8 cellular contexts compared by ENCODE assay signal in genomic region chr10:119209050-119209735, GRCh38. TPM values are rescaled to one million over a fixed set of nuclear protein-coding genes. Genes with fewer than 3 reads are reported as not detected.
DNase-seq lines count a peak whose midpoint lies in the region; ATAC-seq and TF ChIP-seq lines count a peak whose summit lies in the region.

No MANE protein-coding gene starts in this region.

- H3K4me2 ChIP-seq in IMR-90 (ENCODE audit: low read depth, low read length) (peak overlapping the region; percentile 96), mammary epithelial cell (ENCODE audit: insufficient read depth, low read depth, low read length) (peak overlapping the region; percentile 96), smooth muscle cell (peak overlapping the region; percentile 83)

- CTCF ChIA-PET in Caco-2 (lab: Charles Lee) (interaction anchor here (0.6 to 1.8 kb wide), 15 partner anchors 9 to 517 kb away, joined by 3 to 14 read pairs (median 4); no protein-coding TSS in a partner anchor), IMR-90 (lab: Yijun Ruan, JAX) (interaction anchor here (0.5 to 2.2 kb wide), 14 partner anchors 9 to 239 kb away, joined by 3 to 8 read pairs (median 4); no protein-coding TSS in a partner anchor), mammary epithelial cell (lab: Charles Lee; ENCODE audit: low non-redundant PET) (interaction anchor here (0.6 to 0.8 kb wide), 5 partner anchors 81 to 393 kb away, joined by 5 to 13 read pairs (median 5); no protein-coding TSS in a partner anchor)

- H4K20me1 ChIP-seq in IMR-90 (ENCODE audit: insufficient read depth, low read length) (peaks cover 17% of the 10 kb centered on the region), mammary epithelial cell (ENCODE audit: insufficient read depth, low read length) (no peaks in the 10 kb centered on the region), smooth muscle cell (ENCODE audit: low read depth) (no peaks in the 10 kb centered on the region)

- H2BK5ac ChIP-seq in IMR-90 (ENCODE audit: low read depth, low read length, poor library complexity, severe bottlenecking) = peak overlapping the region; percentile 90

- H3K27ac Mint-ChIP-seq in Caco-2 (ENCODE audit: unreplicated experiment) (no peak overlapping the region), immature natural killer cell (peak overlapping the region; percentile 79 to 97 (median 87))

- no peaks in the 10 kb centered on the region for H3K27me3 ChIP-seq in Caco-2 (replicated peaks; ENCODE audit: control insufficient read depth, insufficient read depth, low read length)
- no peaks in the 10 kb centered on the region for H3K27me3 ChIP-seq in IMR-90 (ENCODE audit: control insufficient read depth, insufficient read depth, low read length)
- H3K27me3 ChIP-seq in mammary epithelial cell (ENCODE audit: insufficient read depth, low read length) = no peaks in the 10 kb centered on the region
- no peaks in the 10 kb centered on the region for H3K27me3 ChIP-seq in smooth muscle cell (ENCODE audit: low read depth)

- H3K56ac ChIP-seq in IMR-90 (ENCODE audit: extremely low read depth, insufficient read depth, low read length) = peak overlapping the region; percentile 91

- peak overlapping the region; percentile 91 for H4K91ac ChIP-seq in IMR-90 (ENCODE audit: insufficient read depth, low read depth, low read length)

- H3K4me1 Mint-ChIP-seq in Caco-2 (ENCODE audit: low read depth, unreplicated experiment) = peaks cover 17% of the 10 kb centered on the region
- H3K4me1 Mint-ChIP-seq in immature natural killer cell = peaks cover 65 to 66% of the 10 kb centered on the region in 2 donors

- TF ChIP-seq CTCF in Caco-2 (IDR thresholded peaks at IDR 0.05; ENCODE audit: insufficient read depth in 1 of 2, low read depth in 1 of 2, low read length in 1 of 2, severe bottlenecking in 1 of 2, unreplicated experiment in 1 of 2) = peak; percentile 92 to 94
- TF ChIP-seq CTCF in IMR-90 (conservative IDR thresholded peaks at IDR 0.05; ENCODE audit: low read depth, low read length) = peak; percentile 78
- TF ChIP-seq CTCF in mammary epithelial cell (conservative IDR thresholded peaks at IDR 0.05 in 1 of 2, IDR thresholded peaks at IDR 0.05 in 1 of 2; ENCODE audit: extremely low read depth in 1 of 2, insufficient read depth in 1 of 2, low read depth in 1 of 2, low read length in 2 of 2) = peak; percentile 82 to 88
- peak; percentile 78 for TF ChIP-seq CTCF in smooth muscle cell (IDR thresholded peaks at IDR 0.05; ENCODE audit: borderline replicate concordance, insufficient read depth, poor library complexity, severe bottlenecking)

- H3K79me2 ChIP-seq in mammary epithelial cell (ENCODE audit: insufficient read depth, low read length) = peaks cover 14% of the 10 kb centered on the region
- peaks cover 37% of the 10 kb centered on the region for H3K79me2 ChIP-seq in smooth muscle cell (ENCODE audit: low read depth)

- peak overlapping the region; percentile 85 for H2AK9ac ChIP-seq in IMR-90 (replicated peaks; ENCODE audit: low read depth, low read length, poor library complexity)

- H3K4me3 Mint-ChIP-seq in Caco-2 (ENCODE audit: unreplicated experiment) (peak overlapping the region; percentile 81), immature natural killer cell (peak overlapping the region; percentile 89 to 99 (median 96))

- peaks cover 5% of the 10 kb centered on the region for H3K36me3 Mint-ChIP-seq in Caco-2 (ENCODE audit: insufficient read depth, unreplicated experiment)
- no peaks in the 10 kb centered on the region for H3K36me3 Mint-ChIP-seq in immature natural killer cell

- H4K8ac ChIP-seq in IMR-90 (ENCODE audit: low read depth in 2 of 2, low read length in 2 of 2) = peak overlapping the region; percentile 60 to 88

- peak overlapping the region; percentile 71 for H4K5ac ChIP-seq in IMR-90 (ENCODE audit: low read depth, low read length)

- dilution Hi-C loops in IMR-90 (cut with HindIII; ENCODE audit: low sequenced_read_pairs, unreplicated experiment) (no loop called here), mammary epithelial cell (cut with HindIII; ENCODE audit: low sequenced_read_pairs) (no loop called here)

- H3F3A ChIP-seq in smooth muscle cell (ENCODE audit: low read depth) = peaks cover 10% of the 10 kb centered on the region

- peaks cover 8 to 51% of the 10 kb centered on the region in 2 experiments for H3K79me1 ChIP-seq in IMR-90 (ENCODE audit: low read depth in 1 of 2, low read length in 2 of 2)

- H3K9ac ChIP-seq in IMR-90 (ENCODE audit: low read depth, low read length) (peak overlapping the region; percentile 96), mammary epithelial cell (ENCODE audit: insufficient read depth, low read length) (no peak overlapping the region), smooth muscle cell (ENCODE audit: low read depth) (peak overlapping the region; percentile 9)

- POLR2A ChIA-PET in Caco-2 (lab: Charles Lee) (no interaction called here), IMR-90 (lab: Charles Lee; ENCODE audit: unreplicated experiment) (interaction anchor here (0.5 to 1.1 kb wide), 3 partner anchors 9 to 193 kb away, joined by 3 to 33 read pairs (median 4); no protein-coding TSS in a partner anchor)

- no CpG with 5 or more reads among the region's 15 CpGs for WGBS in IMR-90 (ENCODE audit: extremely low coverage in 2 of 2, insufficient read length in 1 of 2), 2 experiments
- WGBS in mammary epithelial cell (ENCODE audit: low coverage, missing lambda C conversion rate) = 70% methylated on average over 11 of the region's 15 CpGs
- WGBS in smooth muscle cell (ENCODE audit: low lambda C conversion rate) = 18% methylated on average over 15 of the region's 15 CpGs

- H3K36me3 ChIP-seq in Caco-2 (ENCODE audit: control insufficient read depth, insufficient read depth, low read length) (no peaks in the 10 kb centered on the region), IMR-90 (ENCODE audit: control insufficient read depth, insufficient read depth, low read length) (peaks cover 14% of the 10 kb centered on the region), mammary epithelial cell (ENCODE audit: insufficient read depth, low read length) (no peaks in the 10 kb centered on the region), smooth muscle cell (ENCODE audit: low read depth) (no peaks in the 10 kb centered on the region)

- TF ChIP-seq RAD21 in IMR-90 (IDR thresholded peaks at IDR 0.05; ENCODE audit: low read length) = peak; percentile 56

- peak overlapping the region; percentile 92 for H2BK15ac ChIP-seq in IMR-90 (ENCODE audit: low read depth, low read length)

- peak overlapping the region; percentile 88 for H3K18ac ChIP-seq in IMR-90 (ENCODE audit: low read depth, low read length)

- TF ChIP-seq POLR2A in IMR-90 (IDR thresholded peaks at IDR 0.05; ENCODE audit: low read depth, low read length) = no peak

- H2BK120ac ChIP-seq in IMR-90 (ENCODE audit: low read depth, low read length) = peak overlapping the region; percentile 90

- peak overlapping the region; percentile 99 for H3K27ac ChIP-seq in IMR-90 (ENCODE audit: insufficient read depth, low read length)
- no peak overlapping the region for H3K27ac ChIP-seq in mammary epithelial cell (ENCODE audit: insufficient read depth, low read depth, low read length)
- peak overlapping the region; percentile 57 for H3K27ac ChIP-seq in smooth muscle cell (ENCODE audit: low read depth)

- peak overlapping the region; percentile 97 for H3K14ac ChIP-seq in IMR-90 (replicated peaks; ENCODE audit: low read depth, low read length)

- H2AK5ac ChIP-seq in IMR-90 (ENCODE audit: low read depth, low read length) = peak overlapping the region; percentile 88

- H3K27me3 Mint-ChIP-seq in Caco-2 (ENCODE audit: insufficient read depth, unreplicated experiment) (no peaks in the 10 kb centered on the region), immature natural killer cell (ENCODE audit: low read depth in 3 of 3) (peaks cover 4 to 15% (median 6%) of the 10 kb centered on the region in 3 donors)

- H3K9me3 Mint-ChIP-seq in Caco-2 (ENCODE audit: unreplicated experiment) = no peaks in the 10 kb centered on the region
- H3K9me3 Mint-ChIP-seq in immature natural killer cell = no peaks in the 10 kb centered on the region

- in situ Hi-C loops in IMR-90 (cut with MboI; ENCODE audit: low sequenced_read_pairs) = loop anchor here (5.0 kb wide), 1 partner anchor 208 kb away; no protein-coding TSS in a partner anchor
- in situ Hi-C loops in mammary epithelial cell (cut with MboI; ENCODE audit: low sequenced_read_pairs in 2 of 2) = no loop called here

- peaks cover 6% of the 10 kb centered on the region for H3K9me1 ChIP-seq in IMR-90 (ENCODE audit: insufficient read depth, low read length)

- H3K4me3 ChIP-seq in Caco-2 (ENCODE audit: low read depth, low read length) (peak overlapping the region; percentile 13; the same call in 1 of the 2 replicates), IMR-90 (ENCODE audit: insufficient read depth, low read depth, low read length) (peak overlapping the region; percentile 61), mammary epithelial cell (replicated peaks in 1 of 3; ENCODE audit: insufficient read depth in 1 of 3, low read depth in 2 of 3, low read length in 3 of 3) (peak overlapping the region in 1 of 3 experiments; percentile 79), smooth muscle cell (peak overlapping the region; percentile 86)

- peak overlapping the region; percentile 76 for H2AFZ ChIP-seq in IMR-90 (replicated peaks; ENCODE audit: low read length, poor library complexity)
- H2AFZ ChIP-seq in mammary epithelial cell (ENCODE audit: low read depth, low read length) = peak overlapping the region; percentile 40
- peak overlapping the region; percentile 58 for H2AFZ ChIP-seq in smooth muscle cell (ENCODE audit: low read depth)

- peak overlapping the region; percentile 96 for H3K4ac ChIP-seq in IMR-90 (ENCODE audit: low read depth, low read length)

- ATAC-seq in IMR-90 (ENCODE audit: low read depth) = peak; percentile 9

- intact Hi-C loops in Caco-2 (cut with micrococcal nuclease; ENCODE audit: unreplicated experiment) (loop anchor here (1.0 to 5.0 kb wide), 2 partner anchors 30 to 108 kb away; no protein-coding TSS in a partner anchor), IMR-90 (cut with micrococcal nuclease) (loop anchor here (1.0 to 5.0 kb wide), 3 partner anchors 38 to 278 kb away; no protein-coding TSS in a partner anchor), mammary epithelial cell (cut with micrococcal nuclease) (loop anchor here (5.0 kb wide), 2 partner anchors 42 to 388 kb away; partner anchors contain the start of genes SFXN4 and TIAL1)

- no TSS peak for BruUV-seq in Caco-2 (replicated peaks; lab: Mats Ljungman, UMichigan)
- BruUV-seq in IMR-90 (replicated peaks; lab: Mats Ljungman, UMichigan) = TSS peak; percentile 20
- no TSS peak for BruUV-seq in mammary epithelial cell (replicated peaks; lab: Mats Ljungman, UMichigan)

- H3K23ac ChIP-seq in IMR-90 (ENCODE audit: low read depth, low read length) = peak overlapping the region; percentile 99

- peak overlapping the region; percentile 93 for H2BK20ac ChIP-seq in IMR-90 (ENCODE audit: low read depth, low read length)

- H3K4me1 ChIP-seq in Caco-2 (peaks cover 16% of the 10 kb centered on the region), IMR-90 (ENCODE audit: control insufficient read depth, insufficient read depth, low read length) (peaks cover 13% of the 10 kb centered on the region), mammary epithelial cell (ENCODE audit: insufficient read depth, low read length) (peaks cover 26% of the 10 kb centered on the region), smooth muscle cell (ENCODE audit: low read depth) (peaks cover 46% of the 10 kb centered on the region)

- DNase-seq in Caco-2 = peak; percentile 68 to 75
- DNase-seq in IMR-90 = peak; percentile 80
- peak; percentile 50 for DNase-seq in UCSD-AML1 (lab: John Stamatoyannopoulos, UW; ENCODE audit: unreplicated experiment)
- no peak for DNase-seq in mammary epithelial cell
- DNase-seq in immature natural killer cell = peak; percentile 33 to 49 (median 39)
- peak; percentile 7 for DNase-seq in smooth muscle cell (lab: John Stamatoyannopoulos, UW; ENCODE audit: unreplicated experiment)
- no peak for DNase-seq in mesenteric fat pad (ENCODE audit: low spot score)
- DNase-seq in H4 (ENCODE audit: low spot score) = no peak

- H3K9me3 ChIP-seq in Caco-2 = no peaks in the 10 kb centered on the region
- H3K9me3 ChIP-seq in IMR-90 (ENCODE audit: control insufficient read depth, insufficient read depth, low read length) = no peaks in the 10 kb centered on the region
- H3K9me3 ChIP-seq in mammary epithelial cell (replicated peaks; ENCODE audit: insufficient read depth, low read length) = no peaks in the 10 kb centered on the region
- H3K9me3 ChIP-seq in smooth muscle cell (replicated peaks; ENCODE audit: low read depth) = no peaks in the 10 kb centered on the region

RNA-seq across cellular contexts. Expression of gene GRK5, which starts 1.8 kb away (rescaled TPM):
- total RNA-seq in Caco-2 (2022) (7.7 and 8.9 TPM in 2 replicates), IMR-90 (2012; rRNA removed) (11.9 and 12.9 TPM in 2 replicates), mammary epithelial cell (1 to 10 TPM; 1.2 to 6.9 TPM), smooth muscle cell (5.2 and 7.0 TPM in 2 replicates), mesenteric fat pad (20.2 TPM)
- polyA plus RNA-seq in IMR-90 (2012; rRNA removed) (13.7 and 16.3 TPM in 2 replicates), mammary epithelial cell (4.0 TPM), immature natural killer cell (10 to 100 TPM in 1 of 3 donors, 1 to 10 TPM in 2; 2.1 to 12.4 (median 3.3) TPM), smooth muscle cell (4.4 and 5.0 TPM in 2 replicates)
- 14.9 and 16.1 TPM in 2 replicates for polyA plus RNA-seq in IMR-90 (2012; cell fraction: cytosol; rRNA removed)
- polyA plus RNA-seq in IMR-90 (2012; cell fraction: nucleus; rRNA removed; ENCODE audit: low replicate concordance) = 13.4 and 27.1 TPM in 2 replicates
- polyA minus RNA-seq in mammary epithelial cell = 2.5 TPM
- total RNA-seq in H4 (2014; rRNA removed; shearing (Covaris generic)) = 9.9 and 10.1 TPM in 2 replicates

RNA-seq across cellular contexts. Expression of gene PRDX3, which starts 30.6 kb away (rescaled TPM):
- 213 and 216 TPM in 2 replicates for total RNA-seq in Caco-2 (2022)
- 169 and 195 TPM in 2 replicates for total RNA-seq in IMR-90 (2012; rRNA removed)
- polyA plus RNA-seq in IMR-90 (2012; rRNA removed) = 173 and 187 TPM in 2 replicates
- 60.3 and 63.2 TPM in 2 replicates for polyA plus RNA-seq in IMR-90 (2012; cell fraction: cytosol; rRNA removed)
- polyA plus RNA-seq in IMR-90 (2012; cell fraction: nucleus; rRNA removed; ENCODE audit: low replicate concordance) = 17.7 and 85.4 TPM in 2 replicates
- 100 to 1,000 TPM in 1 of 2 donors, 10 to 100 TPM in 1; 96.6 to 125 TPM for total RNA-seq in mammary epithelial cell
- 167 TPM for polyA plus RNA-seq in mammary epithelial cell
- polyA minus RNA-seq in mammary epithelial cell = 144 TPM
- polyA plus RNA-seq in immature natural killer cell = 10 to 100 TPM; 61.6 to 99.8 (median 76.5) TPM
- total RNA-seq in smooth muscle cell = 156 and 162 TPM in 2 replicates
- 97.3 and 123 TPM in 2 replicates for polyA plus RNA-seq in smooth muscle cell
- total RNA-seq in mesenteric fat pad = 141 TPM
- 315 and 406 TPM in 2 replicates for total RNA-seq in H4 (2014; rRNA removed; shearing (Covaris generic))

RNA-seq across cellular contexts. Expression of gene SFXN4, which starts 43.7 kb away (rescaled TPM):
- total RNA-seq in Caco-2 (2022) (45.3 and 45.9 TPM in 2 replicates), IMR-90 (2012; rRNA removed) (10.6 and 12.0 TPM in 2 replicates), mammary epithelial cell (10 to 100 TPM; 11.3 to 22.6 TPM), smooth muscle cell (7.9 and 12.2 TPM in 2 replicates), mesenteric fat pad (18.5 TPM)
- polyA plus RNA-seq in IMR-90 (2012; rRNA removed) (10.6 and 12.5 TPM in 2 replicates), mammary epithelial cell (15.7 TPM), immature natural killer cell (10 to 100 TPM; 11.6 to 15.7 (median 12.6) TPM), smooth muscle cell (12.8 and 16.2 TPM in 2 replicates)
- polyA plus RNA-seq in IMR-90 (2012; cell fraction: cytosol; rRNA removed) = 5.4 and 6.0 TPM in 2 replicates
- polyA plus RNA-seq in IMR-90 (2012; cell fraction: nucleus; rRNA removed; ENCODE audit: low replicate concordance) = 6.3 and 26.3 TPM in 2 replicates
- polyA minus RNA-seq in mammary epithelial cell = 44.1 TPM
- total RNA-seq in H4 (2014; rRNA removed; shearing (Covaris generic)) = 22.9 and 83.4 TPM in 2 replicates

Comparison
In these comparisons a context has a peak if more than half of its experiments do, and no peak if none do; other contexts are left out.
1. DNase-seq: peak in Caco-2 (2 of 2), IMR-90 (single experiment), UCSD-AML1 (single experiment), immature natural killer cell (3 of 3) and smooth muscle cell (single experiment); none in mammary epithelial cell (single experiment), mesenteric fat pad (single experiment) and H4 (single experiment).
2. Peak in every context shown above with its lines, with median percentiles within 50 percentile points of each other: CTCF ChIP-seq, H2AFZ ChIP-seq and H3K4me2 ChIP-seq.